ENCODE assay signal across 20 cellular contexts in the genomic region with DNA sequence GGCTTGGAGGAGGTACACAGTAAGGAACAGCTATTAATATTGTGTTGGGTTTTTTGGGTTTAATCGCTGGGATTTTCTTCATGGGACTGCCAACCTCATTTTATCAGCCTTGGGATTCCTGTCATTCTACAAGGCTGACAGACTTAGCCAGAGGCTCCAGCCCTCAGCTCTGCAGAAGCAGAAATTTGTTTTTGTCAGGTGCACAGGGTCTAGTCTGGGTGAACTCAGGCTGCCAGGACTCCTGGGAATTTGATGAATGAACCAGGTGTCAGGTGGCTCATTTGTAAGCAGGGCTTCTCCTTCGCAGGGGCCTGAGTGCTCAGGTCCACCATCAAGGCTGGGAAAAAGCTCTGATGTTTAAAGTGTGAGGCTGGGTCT. TPM values are rescaled to one million over a fixed set of nuclear protein-coding genes. Genes with fewer than 3 reads are reported as not detected.
DNase-seq lines count a peak whose midpoint lies in the region; ATAC-seq, FAIRE-seq and TF ChIP-seq lines count a peak whose summit lies in the region.
"Had no signal": no experiment of that assay in that cellular context is flagged by ENCODE, and none has a peak within 500 bp of the region (broad histone marks: within the 10 kb centered on the region; RNA-seq: fewer than 3 reads in every experiment).

No MANE protein-coding gene starts in this region.

- H3K79me2 ChIP-seq in HepG2 (ENCODE audit: insufficient read depth, low read length): no peaks in the 10 kb centered on the region
- no peaks in the 10 kb centered on the region for H3K79me2 ChIP-seq in OCI-LY7 (ENCODE audit: insufficient read depth, low read depth, low read length)

- H3K9me3 ChIP-seq in HepG2 (ENCODE audit: low read length) (no peaks in the 10 kb centered on the region), right lobe of liver (no peaks in the 10 kb centered on the region), OCI-LY7 (ENCODE audit: low read length) (no peaks in the 10 kb centered on the region)
- H3K9me3 ChIP-seq: BLaER1 treated with 17β-estradiol and CSF1 and Interleukin-3, amounts not matched to agents 10 nM and 100 nM; testis had no signal

- no peak for FAIRE-seq in HepG2 (lab: Jason Lieb, UNC)

- ATAC-seq in HepG2 (no peak; the same call in 2 of the 3 replicates), right lobe of liver (no peak)
- ATAC-seq: activated T-cell treated with anti-CD3 and anti-CD28 coated beads, Interleukin-2, amount 50 U/mL, for 72 hours; Right ventricle myocardium inferior had no signal

- H4K20me1 ChIP-seq in HepG2 (ENCODE audit: insufficient read depth, low read length) (no peaks in the 10 kb centered on the region), OCI-LY7 (ENCODE audit: insufficient read depth, low read length) (no peaks in the 10 kb centered on the region)
- H4K20me1 ChIP-seq: BLaER1 treated with 17β-estradiol and CSF1 and Interleukin-3, amounts not matched to agents 10 nM and 100 nM had no signal

- in situ Hi-C loops in HepG2 (cut with HindIII; ENCODE audit: extremely low pct_ligation_motif_present, low pct_unique_long_range_greater_than_20kb): no loop called here

- H3K27me3 ChIP-seq in HepG2 (ENCODE audit: control insufficient read depth in 1 of 2, insufficient read depth in 2 of 2, low read length in 2 of 2) (no peaks in the 10 kb centered on the region), right lobe of liver (no peaks in the 10 kb centered on the region)
- H3K27me3 ChIP-seq: BLaER1 treated with 17β-estradiol and CSF1 and Interleukin-3, amounts not matched to agents 10 nM and 100 nM; testis had no signal

- BruUV-seq in HepG2 (replicated peaks; lab: Mats Ljungman, UMichigan) (no TSS peak), OCI-LY7 (replicated peaks; lab: Mats Ljungman, UMichigan) (no TSS peak)

- H3K4me2 ChIP-seq in HepG2 (ENCODE audit: low read depth, low read length) (peak overlapping the region; percentile 41; the same call in 1 of the 2 replicates), OCI-LY7 (ENCODE audit: low read length) (no peak overlapping the region)

- no peak for TF ChIP-seq RAD21 in HepG2 (CRISPR knock-in tag; IDR thresholded peaks at IDR 0.05)

- H3K36me3 ChIP-seq in HepG2 (replicated peaks in 1 of 2; ENCODE audit: control insufficient read depth in 1 of 2, insufficient read depth in 2 of 2, low read length in 2 of 2) (no peaks in the 10 kb centered on the region), right lobe of liver (no peaks in the 10 kb centered on the region), OCI-LY7 (ENCODE audit: insufficient read depth, low read length) (no peaks in the 10 kb centered on the region)
- H3K36me3 ChIP-seq: BLaER1 treated with 17β-estradiol and CSF1 and Interleukin-3, amounts not matched to agents 10 nM and 100 nM had no signal

- TF ChIP-seq EP300 in HepG2 (IDR thresholded peaks at IDR 0.05; ENCODE audit: low read depth in 2 of 2, low read length in 2 of 2) (no peak), HepG2 (CRISPR knock-in tag; IDR thresholded peaks at IDR 0.05; ENCODE audit: borderline replicate concordance) (no peak)

- CTCF ChIA-PET in HepG2 (lab: Yijun Ruan, JAX; ENCODE audit: low intra/inter-chr PET ratio, low total read pairs): no interaction called here
- CTCF ChIA-PET in OCI-LY7 (lab: Charles Lee; ENCODE audit: unreplicated experiment): no interaction called here
- CTCF ChIA-PET in GM10248 (lab: Yijun Ruan, JAX): no interaction called here
- CTCF ChIA-PET in HEK293T (lab: Yijun Ruan, JAX): no interaction called here

- H2AFZ ChIP-seq in HepG2 (ENCODE audit: low read length): no peak overlapping the region
- no peak overlapping the region for H2AFZ ChIP-seq in OCI-LY7 (ENCODE audit: low read length)

- POLR2A ChIA-PET in HepG2 (lab: Yijun Ruan, JAX): interaction anchor here (1.1 to 1.2 kb wide), 2 partner anchors 11 to 14 kb away, joined by 3 to 6 read pairs; no protein-coding TSS in a partner anchor
- POLR2A ChIA-PET in OCI-LY7 (lab: Charles Lee): no interaction called here
- POLR2A ChIA-PET in GM10248 (lab: Yijun Ruan, JAX): no interaction called here
- POLR2A ChIA-PET in HEK293T (lab: Yijun Ruan, JAX): interaction anchor here (1.4 kb wide), 1 partner anchor 118 kb away, joined by 4 read pairs; no protein-coding TSS in a partner anchor

- H3K27ac ChIP-seq in HepG2 (ENCODE audit: extremely low read length, insufficient read depth, low read length) (no peak overlapping the region), right lobe of liver (no peak overlapping the region), OCI-LY7 (ENCODE audit: low read depth, low read length, poor library complexity, severe bottlenecking) (no peak overlapping the region)
- H3K27ac ChIP-seq: BLaER1 treated with 17β-estradiol and CSF1 and Interleukin-3, amounts not matched to agents 10 nM and 100 nM; testis had no signal

- peaks cover 53% of the 10 kb centered on the region for H3K4me1 ChIP-seq in HepG2 (ENCODE audit: insufficient read depth, low read length)
- H3K4me1 ChIP-seq in right lobe of liver: no peaks in the 10 kb centered on the region
- H3K4me1 ChIP-seq in OCI-LY7 (ENCODE audit: insufficient read depth, low read length, poor library complexity, severe bottlenecking): no peaks in the 10 kb centered on the region
- H3K4me1 ChIP-seq: testis had no signal

- intact Hi-C loops in HepG2 (cut with micrococcal nuclease; ENCODE audit: unreplicated experiment) (no loop called here), right lobe of liver (cut with DNase I) (no loop called here), OCI-LY7 (cut with micrococcal nuclease; ENCODE audit: unreplicated experiment) (no loop called here)

- H3K9me2 ChIP-seq in OCI-LY7 (ENCODE audit: insufficient read depth, low read length): no peaks in the 10 kb centered on the region

- no peak for DNase-seq in HepG2 (ENCODE audit: low spot score)
- DNase-seq in right lobe of liver: no peak
- DNase-seq in OCI-LY7 (ENCODE audit: low spot score): peak; percentile 24
- peak; percentile 41 for DNase-seq in left kidney (ENCODE audit: low read depth, low spot score)
- DNase-seq in GM10248 (ENCODE audit: extremely low spot score): no peak
- DNase-seq in activated T-cell treated with anti-CD3 and anti-CD28 coated beads, Interleukin-2, amount 50 U/mL, for 1 hour: no peak
- DNase-seq in HEK293T (ENCODE audit: extremely low spot score): no peak
- no peak for DNase-seq in OCI-M2 (lab: John Stamatoyannopoulos, UW; ENCODE audit: unreplicated experiment)
- DNase-seq: activated CD4-positive, alpha-beta T cell treated with anti-CD3 and anti-CD28 coated beads, Interleukin-2, amount 10 ng/mL, durations not matched to agents 7 days and 5 days; activated naive CD4-positive, alpha-beta T cell treated with anti-CD3 and anti-CD28 coated beads, Interleukin-2, amount 10 ng/mL, durations not matched to agents 7 days and 5 days; activated T-cell treated with anti-CD3 and anti-CD28 coated beads, Interleukin-2, amount 50 U/mL, for 72 hours; H7; NCI-H1048; NCI-H2029 treated with DMSO at 0.1 percent for 48 hours; stimulated activated CD4-positive, alpha-beta T cell treated with anti-CD3 and anti-CD28 coated beads, Interleukin-4, amount 100 ng/mL, for 4 hours; stimulated activated naive CD4-positive, alpha-beta T cell; T-helper 9 cell; testis had no signal

- no peak for TF ChIP-seq CTCF in HepG2 (CRISPR knock-in tag; IDR thresholded peaks at IDR 0.05)
- TF ChIP-seq CTCF in right lobe of liver (IDR thresholded peaks at IDR 0.05): no peak
- TF ChIP-seq CTCF in OCI-LY7 (conservative IDR thresholded peaks at IDR 0.05; ENCODE audit: low read length): no peak
- TF ChIP-seq CTCF in GM10248 (IDR thresholded peaks at IDR 0.05; ENCODE audit: control extremely low read depth, extremely low read depth, low read depth, missing control alignments): no peak

- H3K4me3 ChIP-seq in HepG2 (replicated peaks in 1 of 3; ENCODE audit: insufficient read depth in 1 of 3, low read depth in 2 of 3, low read length in 3 of 3) (no peak overlapping the region), right lobe of liver (no peak overlapping the region), OCI-LY7 (ENCODE audit: low read depth, low read length, poor library complexity, severe bottlenecking) (no peak overlapping the region)
- H3K4me3 ChIP-seq: BLaER1 treated with 17β-estradiol and CSF1 and Interleukin-3, amounts not matched to agents 10 nM and 100 nM; testis had no signal

- no peak for TF ChIP-seq POLR2A in HepG2 (IDR thresholded peaks at IDR 0.05; ENCODE audit: insufficient read depth in 1 of 2, low read depth in 2 of 2, low read length in 2 of 2)
- TF ChIP-seq POLR2A in right lobe of liver (IDR thresholded peaks at IDR 0.05): no peak

- no peak overlapping the region for H3K9ac ChIP-seq in HepG2 (ENCODE audit: insufficient read depth, low read depth, low read length)
- H3K9ac ChIP-seq: BLaER1 treated with 17β-estradiol and CSF1 and Interleukin-3, amounts not matched to agents 10 nM and 100 nM had no signal

- 100% methylated on average over 1 of the region's 2 CpGs for WGBS in HepG2 (ENCODE audit: low lambda C conversion rate)
- WGBS in right lobe of liver (ENCODE audit: insufficient coverage, low coverage, low lambda C conversion rate, missing lambda C conversion rate): 77% methylated on average over 2 of the region's 2 CpGs

RNA-seq across cellular contexts. Expression of a gene that starts 11.5 kb away (rescaled TPM):
- total RNA-seq in HepG2 (2016; rRNA removed; fragmentation: Illumina TruSeq; extraction: Trizol): 8.3 TPM in 2 replicates
- total RNA-seq in HepG2 (2016; cell fraction: cytosol; rRNA removed; fragmentation: Illumina TruSeq; extraction: Trizol; ENCODE audit: low read depth): 6.7 and 7.0 TPM in 2 replicates
- total RNA-seq in HepG2 (2016; cell fraction: insoluble cytoplasmic fraction; rRNA removed; fragmentation: Illumina TruSeq; extraction: Trizol): 7.8 and 9.0 TPM in 2 replicates
- total RNA-seq in HepG2 (2016; cell fraction: membrane; rRNA removed; fragmentation: Illumina TruSeq; extraction: Trizol): 16.5 and 17.3 TPM in 2 replicates
- total RNA-seq in HepG2 (2016; cell fraction: nucleus; rRNA removed; fragmentation: Illumina TruSeq; extraction: Trizol): 6.2 and 7.0 TPM in 2 replicates
- polyA plus RNA-seq in HepG2 (2011; rRNA removed): 14.2 and 16.6 TPM in 2 replicates
- polyA plus RNA-seq in HepG2 (2011; cell fraction: cytosol; rRNA removed): 5.7 and 9.0 TPM in 2 replicates
- polyA plus RNA-seq in HepG2 (2011; cell fraction: nucleus; rRNA removed): 18.1 and 28.2 TPM in 2 replicates
- polyA plus RNA-seq in HepG2 (2012): 14.1 and 14.8 TPM in 2 replicates
- polyA plus RNA-seq in HepG2 (2016; cell fraction: cytosol; fragmentation: Illumina TruSeq; extraction: Trizol; ENCODE audit: low read depth): 9.7 and 10.9 TPM in 2 replicates
- 16.7 and 21.5 TPM in 2 replicates for polyA plus RNA-seq in HepG2 (2016; cell fraction: insoluble cytoplasmic fraction; fragmentation: Illumina TruSeq; extraction: Trizol; ENCODE audit: low read depth)
- polyA plus RNA-seq in HepG2 (2016; cell fraction: membrane; fragmentation: Illumina TruSeq; extraction: Trizol; ENCODE audit: low read depth): 25.7 and 28.3 TPM in 2 replicates
- 26.0 and 26.9 TPM in 2 replicates for polyA plus RNA-seq in HepG2 (2016; cell fraction: nucleus; fragmentation: Illumina TruSeq; extraction: Trizol; ENCODE audit: insufficient read depth, low read depth)
- polyA minus RNA-seq in HepG2 (2011; rRNA and poly(A)+ RNA removed; ENCODE audit: low replicate concordance): 11.9 and 29.1 TPM in 2 replicates
- polyA minus RNA-seq in HepG2 (2011; cell fraction: cytosol; rRNA and poly(A)+ RNA removed): 9.2 and 12.5 TPM in 2 replicates
- 6.3 and 7.6 TPM in 2 replicates for polyA minus RNA-seq in HepG2 (2011; cell fraction: nucleus; rRNA and poly(A)+ RNA removed)
- 1 to 10 TPM; 3.4 to 8.4 (median 7.0) TPM for total RNA-seq in right lobe of liver
- 8.9 and 10.2 TPM in 2 replicates for total RNA-seq in OCI-LY7 (2014; rRNA removed; shearing (Covaris generic))
- 26.1 and 29.0 TPM in 2 replicates for total RNA-seq in OCI-LY7 (2022)

Comparison
In these comparisons a context has a peak if more than half of its experiments do, and no peak if none do; other contexts are left out.
1. DNase-seq: peak in OCI-LY7 (single experiment) and left kidney (single experiment); none in HepG2 (single experiment), right lobe of liver (0 of 3), GM10248 (single experiment), activated T-cell treated with anti-CD3 and anti-CD28 coated beads, Interleukin-2, amount 50 U/mL, for 1 hour (single experiment), HEK293T (single experiment) and OCI-M2 (single experiment).
2. POLR2A ChIA-PET loops: an anchor here in HepG2 (1.1 to 1.2 kb wide) and HEK293T (1.4 kb wide); none called in OCI-LY7 and GM10248.